In the genomic region with DNA sequence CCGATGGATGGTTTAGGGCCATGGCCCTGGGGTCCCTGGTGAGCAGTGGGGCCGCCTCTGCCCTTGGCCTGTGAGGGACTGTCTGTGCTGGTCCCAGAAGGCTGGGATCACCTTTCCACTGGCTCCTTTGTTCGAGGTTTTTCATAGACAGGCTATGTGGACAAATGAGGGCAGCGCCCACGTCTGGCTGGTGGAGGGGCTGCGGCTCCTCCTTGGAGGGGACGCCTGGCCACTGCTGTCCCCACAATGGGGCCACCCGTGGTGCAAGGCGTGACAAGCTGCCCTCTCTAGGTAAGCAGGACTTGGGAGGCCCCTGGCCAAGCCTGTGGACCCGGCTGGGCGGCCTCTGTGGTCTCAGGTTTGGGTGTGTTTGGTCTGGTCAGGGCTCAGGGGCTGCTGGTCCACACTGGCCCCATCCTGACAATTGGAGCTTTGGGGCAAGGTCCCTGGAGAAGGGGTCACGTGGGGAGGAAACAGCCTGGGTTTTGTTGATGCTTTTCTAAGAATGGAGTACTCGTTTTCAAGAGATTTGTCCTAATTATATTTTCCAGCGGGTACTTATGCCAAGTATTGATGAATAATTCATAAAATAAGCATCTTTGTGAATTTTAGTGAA, we compare ENCODE assay signal across 8 cellular contexts. TPM values are rescaled to one million over a fixed set of nuclear protein-coding genes. Genes with fewer than 3 reads are reported as not detected.
A peak's percentile ranks its signal among the peaks of the same experiment; 100 is the strongest.
DNase-seq lines count a peak whose midpoint lies in the region; ATAC-seq and TF ChIP-seq lines count a peak whose summit lies in the region.

No MANE protein-coding gene starts in this region.

- H3K4me3 ChIP-seq in BE2C (ENCODE audit: low read depth, low read length) = peak overlapping the region; percentile 73
- H3K4me3 ChIP-seq in Loucy (ENCODE audit: low read length, poor library complexity, severe bottlenecking) = peak overlapping the region; percentile 59
- peak overlapping the region; percentile 44 for H3K4me3 ChIP-seq in lower lobe of right lung

- ATAC-seq in SK-N-SH treated with all-trans-retinoic acid at 6 μM for 48 hours = peak; percentile 75
- peak; percentile 38 to 50 for ATAC-seq in lower lobe of right lung
- ATAC-seq in GM21576 (IDR thresholded peaks at IDR 0.05; ENCODE audit: unreplicated experiment) = no peak
- no peak for ATAC-seq in GM19395 (IDR thresholded peaks at IDR 0.05; ENCODE audit: unreplicated experiment)

- DNase-seq in BE2C (peak; percentile 76), lower lobe of right lung (no peak), GM20000 (ENCODE audit: low spot score) (no peak), HCEC 1CT (no peak)

- intact Hi-C loops in lower lobe of right lung (cut with DNase I) = no loop called here

- H3K36me3 ChIP-seq in BE2C = no peaks in the 10 kb centered on the region
- H3K36me3 ChIP-seq in Loucy (ENCODE audit: insufficient read depth, low read length) = no peaks in the 10 kb centered on the region
- H3K36me3 ChIP-seq in lower lobe of right lung = no peaks in the 10 kb centered on the region

- H3K4me2 ChIP-seq in Loucy (ENCODE audit: low read depth, low read length, poor library complexity, severe bottlenecking) = peak overlapping the region; percentile 64

- no peak overlapping the region for H3K27ac ChIP-seq in lower lobe of right lung

- H2AFZ ChIP-seq in Loucy (ENCODE audit: low read length) = peak overlapping the region; percentile 64

- H3K9me3 ChIP-seq in BE2C = no peaks in the 10 kb centered on the region
- peaks cover 3% of the 10 kb centered on the region; the same call in 1 of the 2 replicates for H3K9me3 ChIP-seq in Loucy (ENCODE audit: insufficient read depth, low read depth, low read length)
- no peaks in the 10 kb centered on the region for H3K9me3 ChIP-seq in lower lobe of right lung

- H3K79me2 ChIP-seq in Loucy (ENCODE audit: insufficient read depth, low read length) = no peaks in the 10 kb centered on the region

- TF ChIP-seq CTCF in BE2C (IDR thresholded peaks at IDR 0.05; ENCODE audit: low read depth, low read length) (peak; percentile 79), Loucy (conservative IDR thresholded peaks at IDR 0.05; ENCODE audit: low read length) (peak; percentile 54), lower lobe of right lung (IDR thresholded peaks at IDR 0.05) (peak; percentile 24), GM20000 (IDR thresholded peaks at IDR 0.05; ENCODE audit: extremely low read depth, missing control alignments) (no peak)

- H3K27me3 ChIP-seq in BE2C (no peaks in the 10 kb centered on the region), Loucy (ENCODE audit: insufficient read depth, low read length, poor library complexity, severe bottlenecking) (no peaks in the 10 kb centered on the region), lower lobe of right lung (ENCODE audit: low read depth) (peaks cover 16% of the 10 kb centered on the region)

- no peak overlapping the region for H3K9ac ChIP-seq in Loucy (ENCODE audit: low read depth, low read length, poor library complexity, severe bottlenecking)

- no peaks in the 10 kb centered on the region for H4K20me1 ChIP-seq in Loucy (ENCODE audit: insufficient read depth, low read length, poor library complexity, severe bottlenecking)

- H3K9me2 ChIP-seq in Loucy (replicated peaks; ENCODE audit: low read depth, low read length) = no peaks in the 10 kb centered on the region

- H3F3A ChIP-seq in Loucy (ENCODE audit: low read depth) = no peaks in the 10 kb centered on the region

- H3K4me1 ChIP-seq in BE2C = peaks cover 17% of the 10 kb centered on the region
- H3K4me1 ChIP-seq in Loucy (ENCODE audit: insufficient read depth, low read length, poor library complexity, severe bottlenecking) = no peaks in the 10 kb centered on the region
- peaks cover 20% of the 10 kb centered on the region for H3K4me1 ChIP-seq in lower lobe of right lung

TF ChIP-seq in SK-N-SH treated with all-trans-retinoic acid at 6 μM for 48 hours, 23 proteins besides CTCF, POLR2A, EP300 and RAD21:
- TF ChIP-seq GLIS3 (CRISPR knock-in tag; IDR thresholded peaks at IDR 0.05) (no peak), ZNF565 (CRISPR knock-in tag; conservative IDR thresholded peaks at IDR 0.05; ENCODE audit: low read depth) (no peak), ZNF70 (CRISPR knock-in tag; IDR thresholded peaks at IDR 0.05) (no peak), RARB (CRISPR knock-in tag; IDR thresholded peaks at IDR 0.05) (no peak), BACH2 (CRISPR knock-in tag; IDR thresholded peaks at IDR 0.05; ENCODE audit: borderline replicate concordance) (no peak), POU6F1 (CRISPR knock-in tag; IDR thresholded peaks at IDR 0.05; ENCODE audit: borderline replicate concordance, low read depth) (no peak), CSDC2 (CRISPR knock-in tag; IDR thresholded peaks at IDR 0.05) (no peak)
- TF ChIP-seq, protein P1, sequence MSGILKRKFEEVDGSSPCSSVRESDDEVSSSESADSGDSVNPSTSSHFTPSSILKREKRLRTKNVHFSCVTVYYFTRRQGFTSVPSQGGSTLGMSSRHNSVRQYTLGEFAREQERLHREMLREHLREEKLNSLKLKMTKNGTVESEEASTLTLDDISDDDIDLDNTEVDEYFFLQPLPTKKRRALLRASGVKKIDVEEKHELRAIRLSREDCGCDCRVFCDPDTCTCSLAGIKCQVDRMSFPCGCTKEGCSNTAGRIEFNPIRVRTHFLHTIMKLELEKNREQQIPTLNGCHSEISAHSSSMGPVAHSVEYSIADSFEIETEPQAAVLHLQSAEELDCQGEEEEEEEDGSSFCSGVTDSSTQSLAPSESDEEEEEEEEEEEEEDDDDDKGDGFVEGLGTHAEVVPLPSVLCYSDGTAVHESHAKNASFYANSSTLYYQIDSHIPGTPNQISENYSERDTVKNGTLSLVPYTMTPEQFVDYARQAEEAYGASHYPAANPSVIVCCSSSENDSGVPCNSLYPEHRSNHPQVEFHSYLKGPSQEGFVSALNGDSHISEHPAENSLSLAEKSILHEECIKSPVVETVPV (CRISPR knock-in tag; IDR thresholded peaks at IDR 0.05) = no peak
- TF ChIP-seq, protein P2, sequence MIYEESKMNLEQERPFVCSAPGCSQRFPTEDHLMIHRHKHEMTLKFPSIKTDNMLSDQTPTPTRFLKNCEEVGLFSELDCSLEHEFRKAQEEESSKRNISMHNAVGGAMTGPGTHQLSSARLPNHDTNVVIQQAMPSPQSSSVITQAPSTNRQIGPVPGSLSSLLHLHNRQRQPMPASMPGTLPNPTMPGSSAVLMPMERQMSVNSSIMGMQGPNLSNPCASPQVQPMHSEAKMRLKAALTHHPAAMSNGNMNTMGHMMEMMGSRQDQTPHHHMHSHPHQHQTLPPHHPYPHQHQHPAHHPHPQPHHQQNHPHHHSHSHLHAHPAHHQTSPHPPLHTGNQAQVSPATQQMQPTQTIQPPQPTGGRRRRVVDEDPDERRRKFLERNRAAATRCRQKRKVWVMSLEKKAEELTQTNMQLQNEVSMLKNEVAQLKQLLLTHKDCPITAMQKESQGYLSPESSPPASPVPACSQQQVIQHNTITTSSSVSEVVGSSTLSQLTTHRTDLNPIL (CRISPR knock-in tag; IDR thresholded peaks at IDR 0.05; ENCODE audit: low read depth) = no peak

RNA-seq across cellular contexts. Expression of gene MCF2L, which starts 33.3 kb away (rescaled TPM):
- polyA plus RNA-seq in BE2C (2012; ENCODE audit: insufficient read depth, insufficient read length, low read depth) = 35.5 TPM
- total RNA-seq in lower lobe of right lung = 42.4 TPM

Comparison
In these comparisons a context has a peak if more than half of its experiments do, and no peak if none do; other contexts are left out.
1. ATAC-seq: peak in SK-N-SH treated with all-trans-retinoic acid at 6 μM for 48 hours (single experiment) and lower lobe of right lung (2 of 2); none in GM21576 (single experiment) and GM19395 (single experiment).
2. Peak in every context shown above with its lines, with median percentiles within 50 percentile points of each other: H3K4me3 ChIP-seq.